Comparison of ENCODE assay signal across 1 cellular context in the genomic region with DNA sequence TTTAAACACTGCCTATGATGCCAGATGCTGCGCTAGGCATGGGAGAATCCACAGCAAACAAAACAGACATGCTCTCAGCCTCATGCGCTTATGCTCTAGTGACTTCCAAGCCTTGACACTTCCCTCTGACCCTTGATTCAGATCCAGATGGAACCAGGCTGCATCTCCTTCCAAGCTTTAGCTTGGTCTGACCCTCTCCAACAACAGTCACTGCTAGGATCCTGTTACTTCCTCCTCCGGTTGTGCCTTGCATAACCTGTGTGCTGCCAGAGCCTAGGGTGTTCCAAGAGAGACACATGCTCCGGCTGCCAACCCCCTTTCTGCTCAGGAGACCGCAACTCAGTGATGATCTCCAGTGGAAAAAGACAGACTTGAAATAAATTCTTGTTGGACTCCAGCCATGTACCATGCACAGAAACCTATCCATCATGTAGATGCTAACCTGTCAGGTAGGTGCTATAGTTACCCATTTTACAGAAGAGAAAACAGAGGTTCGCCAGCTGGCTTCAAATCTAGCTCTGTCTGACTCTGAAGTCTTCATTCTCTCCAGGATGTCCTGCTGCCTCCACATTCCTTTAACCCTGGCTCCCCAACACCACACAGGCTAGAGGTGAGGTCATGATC.
TF ChIP-seq lines count a peak whose summit lies in the region.

No MANE protein-coding gene starts in this region.

TF ChIP-seq in WTC11, 78 proteins besides CTCF, POLR2A, EP300 and RAD21:
- TF ChIP-seq, protein P1, sequence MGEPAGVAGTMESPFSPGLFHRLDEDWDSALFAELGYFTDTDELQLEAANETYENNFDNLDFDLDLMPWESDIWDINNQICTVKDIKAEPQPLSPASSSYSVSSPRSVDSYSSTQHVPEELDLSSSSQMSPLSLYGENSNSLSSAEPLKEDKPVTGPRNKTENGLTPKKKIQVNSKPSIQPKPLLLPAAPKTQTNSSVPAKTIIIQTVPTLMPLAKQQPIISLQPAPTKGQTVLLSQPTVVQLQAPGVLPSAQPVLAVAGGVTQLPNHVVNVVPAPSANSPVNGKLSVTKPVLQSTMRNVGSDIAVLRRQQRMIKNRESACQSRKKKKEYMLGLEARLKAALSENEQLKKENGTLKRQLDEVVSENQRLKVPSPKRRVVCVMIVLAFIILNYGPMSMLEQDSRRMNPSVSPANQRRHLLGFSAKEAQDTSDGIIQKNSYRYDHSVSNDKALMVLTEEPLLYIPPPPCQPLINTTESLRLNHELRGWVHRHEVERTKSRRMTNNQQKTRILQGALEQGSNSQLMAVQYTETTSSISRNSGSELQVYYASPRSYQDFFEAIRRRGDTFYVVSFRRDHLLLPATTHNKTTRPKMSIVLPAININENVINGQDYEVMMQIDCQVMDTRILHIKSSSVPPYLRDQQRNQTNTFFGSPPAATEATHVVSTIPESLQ (CRISPR knock-in tag; IDR thresholded peaks at IDR 0.05), result no peak
- TF ChIP-seq NR3C1 (CRISPR knock-in tag; conservative IDR thresholded peaks at IDR 0.05; ENCODE audit: low read depth), result no peak
- TF ChIP-seq IRF2 (CRISPR knock-in tag; IDR thresholded peaks at IDR 0.05; ENCODE audit: borderline replicate concordance, low read depth), result no peak
- TF ChIP-seq, protein P2, sequence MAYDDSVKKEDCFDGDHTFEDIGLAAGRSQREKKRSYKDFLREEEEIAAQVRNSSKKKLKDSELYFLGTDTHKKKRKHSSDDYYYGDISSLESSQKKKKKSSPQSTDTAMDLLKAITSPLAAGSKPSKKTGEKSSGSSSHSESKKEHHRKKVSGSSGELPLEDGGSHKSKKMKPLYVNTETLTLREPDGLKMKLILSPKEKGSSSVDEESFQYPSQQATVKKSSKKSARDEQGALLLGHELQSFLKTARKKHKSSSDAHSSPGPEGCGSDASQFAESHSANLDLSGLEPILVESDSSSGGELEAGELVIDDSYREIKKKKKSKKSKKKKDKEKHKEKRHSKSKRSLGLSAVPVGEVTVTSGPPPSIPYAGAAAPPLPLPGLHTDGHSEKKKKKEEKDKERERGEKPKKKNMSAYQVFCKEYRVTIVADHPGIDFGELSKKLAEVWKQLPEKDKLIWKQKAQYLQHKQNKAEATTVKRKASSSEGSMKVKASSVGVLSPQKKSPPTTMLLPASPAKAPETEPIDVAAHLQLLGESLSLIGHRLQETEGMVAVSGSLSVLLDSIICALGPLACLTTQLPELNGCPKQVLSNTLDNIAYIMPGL (CRISPR knock-in tag; IDR thresholded peaks at IDR 0.05), result no peak
- TF ChIP-seq, protein P3, sequence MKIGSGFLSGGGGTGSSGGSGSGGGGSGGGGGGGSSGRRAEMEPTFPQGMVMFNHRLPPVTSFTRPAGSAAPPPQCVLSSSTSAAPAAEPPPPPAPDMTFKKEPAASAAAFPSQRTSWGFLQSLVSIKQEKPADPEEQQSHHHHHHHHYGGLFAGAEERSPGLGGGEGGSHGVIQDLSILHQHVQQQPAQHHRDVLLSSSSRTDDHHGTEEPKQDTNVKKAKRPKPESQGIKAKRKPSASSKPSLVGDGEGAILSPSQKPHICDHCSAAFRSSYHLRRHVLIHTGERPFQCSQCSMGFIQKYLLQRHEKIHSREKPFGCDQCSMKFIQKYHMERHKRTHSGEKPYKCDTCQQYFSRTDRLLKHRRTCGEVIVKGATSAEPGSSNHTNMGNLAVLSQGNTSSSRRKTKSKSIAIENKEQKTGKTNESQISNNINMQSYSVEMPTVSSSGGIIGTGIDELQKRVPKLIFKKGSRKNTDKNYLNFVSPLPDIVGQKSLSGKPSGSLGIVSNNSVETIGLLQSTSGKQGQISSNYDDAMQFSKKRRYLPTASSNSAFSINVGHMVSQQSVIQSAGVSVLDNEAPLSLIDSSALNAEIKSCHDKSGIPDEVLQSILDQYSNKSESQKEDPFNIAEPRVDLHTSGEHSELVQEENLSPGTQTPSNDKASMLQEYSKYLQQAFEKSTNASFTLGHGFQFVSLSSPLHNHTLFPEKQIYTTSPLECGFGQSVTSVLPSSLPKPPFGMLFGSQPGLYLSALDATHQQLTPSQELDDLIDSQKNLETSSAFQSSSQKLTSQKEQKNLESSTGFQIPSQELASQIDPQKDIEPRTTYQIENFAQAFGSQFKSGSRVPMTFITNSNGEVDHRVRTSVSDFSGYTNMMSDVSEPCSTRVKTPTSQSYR (CRISPR knock-in tag; IDR thresholded peaks at IDR 0.05), result no peak
- TF ChIP-seq HMGA2 (CRISPR knock-in tag; IDR thresholded peaks at IDR 0.05), result no peak
- TF ChIP-seq, protein P4, sequence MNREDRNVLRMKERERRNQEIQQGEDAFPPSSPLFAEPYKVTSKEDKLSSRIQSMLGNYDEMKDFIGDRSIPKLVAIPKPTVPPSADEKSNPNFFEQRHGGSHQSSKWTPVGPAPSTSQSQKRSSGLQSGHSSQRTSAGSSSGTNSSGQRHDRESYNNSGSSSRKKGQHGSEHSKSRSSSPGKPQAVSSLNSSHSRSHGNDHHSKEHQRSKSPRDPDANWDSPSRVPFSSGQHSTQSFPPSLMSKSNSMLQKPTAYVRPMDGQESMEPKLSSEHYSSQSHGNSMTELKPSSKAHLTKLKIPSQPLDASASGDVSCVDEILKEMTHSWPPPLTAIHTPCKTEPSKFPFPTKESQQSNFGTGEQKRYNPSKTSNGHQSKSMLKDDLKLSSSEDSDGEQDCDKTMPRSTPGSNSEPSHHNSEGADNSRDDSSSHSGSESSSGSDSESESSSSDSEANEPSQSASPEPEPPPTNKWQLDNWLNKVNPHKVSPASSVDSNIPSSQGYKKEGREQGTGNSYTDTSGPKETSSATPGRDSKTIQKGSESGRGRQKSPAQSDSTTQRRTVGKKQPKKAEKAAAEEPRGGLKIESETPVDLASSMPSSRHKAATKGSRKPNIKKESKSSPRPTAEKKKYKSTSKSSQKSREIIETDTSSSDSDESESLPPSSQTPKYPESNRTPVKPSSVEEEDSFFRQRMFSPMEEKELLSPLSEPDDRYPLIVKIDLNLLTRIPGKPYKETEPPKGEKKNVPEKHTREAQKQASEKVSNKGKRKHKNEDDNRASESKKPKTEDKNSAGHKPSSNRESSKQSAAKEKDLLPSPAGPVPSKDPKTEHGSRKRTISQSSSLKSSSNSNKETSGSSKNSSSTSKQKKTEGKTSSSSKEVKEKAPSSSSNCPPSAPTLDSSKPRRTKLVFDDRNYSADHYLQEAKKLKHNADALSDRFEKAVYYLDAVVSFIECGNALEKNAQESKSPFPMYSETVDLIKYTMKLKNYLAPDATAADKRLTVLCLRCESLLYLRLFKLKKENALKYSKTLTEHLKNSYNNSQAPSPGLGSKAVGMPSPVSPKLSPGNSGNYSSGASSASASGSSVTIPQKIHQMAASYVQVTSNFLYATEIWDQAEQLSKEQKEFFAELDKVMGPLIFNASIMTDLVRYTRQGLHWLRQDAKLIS (CRISPR knock-in tag; IDR thresholded peaks at IDR 0.05; ENCODE audit: borderline replicate concordance), result no peak
- no peak for TF ChIP-seq MYBL2 (CRISPR knock-in tag; IDR thresholded peaks at IDR 0.05)
- no peak for TF ChIP-seq MXD4 (CRISPR knock-in tag; IDR thresholded peaks at IDR 0.05; ENCODE audit: borderline replicate concordance)
- TF ChIP-seq, protein P5, sequence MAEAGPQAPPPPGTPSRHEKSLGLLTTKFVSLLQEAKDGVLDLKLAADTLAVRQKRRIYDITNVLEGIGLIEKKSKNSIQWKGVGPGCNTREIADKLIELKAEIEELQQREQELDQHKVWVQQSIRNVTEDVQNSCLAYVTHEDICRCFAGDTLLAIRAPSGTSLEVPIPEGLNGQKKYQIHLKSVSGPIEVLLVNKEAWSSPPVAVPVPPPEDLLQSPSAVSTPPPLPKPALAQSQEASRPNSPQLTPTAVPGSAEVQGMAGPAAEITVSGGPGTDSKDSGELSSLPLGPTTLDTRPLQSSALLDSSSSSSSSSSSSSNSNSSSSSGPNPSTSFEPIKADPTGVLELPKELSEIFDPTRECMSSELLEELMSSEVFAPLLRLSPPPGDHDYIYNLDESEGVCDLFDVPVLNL (CRISPR knock-in tag; IDR thresholded peaks at IDR 0.05; ENCODE audit: borderline replicate concordance, low read depth), result no peak
- TF ChIP-seq, protein P6, sequence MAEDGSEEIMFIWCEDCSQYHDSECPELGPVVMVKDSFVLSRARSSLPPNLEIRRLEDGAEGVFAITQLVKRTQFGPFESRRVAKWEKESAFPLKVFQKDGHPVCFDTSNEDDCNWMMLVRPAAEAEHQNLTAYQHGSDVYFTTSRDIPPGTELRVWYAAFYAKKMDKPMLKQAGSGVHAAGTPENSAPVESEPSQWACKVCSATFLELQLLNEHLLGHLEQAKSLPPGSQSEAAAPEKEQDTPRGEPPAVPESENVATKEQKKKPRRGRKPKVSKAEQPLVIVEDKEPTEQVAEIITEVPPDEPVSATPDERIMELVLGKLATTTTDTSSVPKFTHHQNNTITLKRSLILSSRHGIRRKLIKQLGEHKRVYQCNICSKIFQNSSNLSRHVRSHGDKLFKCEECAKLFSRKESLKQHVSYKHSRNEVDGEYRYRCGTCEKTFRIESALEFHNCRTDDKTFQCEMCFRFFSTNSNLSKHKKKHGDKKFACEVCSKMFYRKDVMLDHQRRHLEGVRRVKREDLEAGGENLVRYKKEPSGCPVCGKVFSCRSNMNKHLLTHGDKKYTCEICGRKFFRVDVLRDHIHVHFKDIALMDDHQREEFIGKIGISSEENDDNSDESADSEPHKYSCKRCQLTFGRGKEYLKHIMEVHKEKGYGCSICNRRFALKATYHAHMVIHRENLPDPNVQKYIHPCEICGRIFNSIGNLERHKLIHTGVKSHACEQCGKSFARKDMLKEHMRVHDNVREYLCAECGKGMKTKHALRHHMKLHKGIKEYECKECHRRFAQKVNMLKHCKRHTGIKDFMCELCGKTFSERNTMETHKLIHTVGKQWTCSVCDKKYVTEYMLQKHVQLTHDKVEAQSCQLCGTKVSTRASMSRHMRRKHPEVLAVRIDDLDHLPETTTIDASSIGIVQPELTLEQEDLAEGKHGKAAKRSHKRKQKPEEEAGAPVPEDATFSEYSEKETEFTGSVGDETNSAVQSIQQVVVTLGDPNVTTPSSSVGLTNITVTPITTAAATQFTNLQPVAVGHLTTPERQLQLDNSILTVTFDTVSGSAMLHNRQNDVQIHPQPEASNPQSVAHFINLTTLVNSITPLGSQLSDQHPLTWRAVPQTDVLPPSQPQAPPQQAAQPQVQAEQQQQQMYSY (CRISPR knock-in tag; IDR thresholded peaks at IDR 0.05), result no peak
- TF ChIP-seq JUN (CRISPR knock-in tag; IDR thresholded peaks at IDR 0.05), result no peak
